7 cellular contexts compared by ENCODE assay signal in the genomic region with DNA sequence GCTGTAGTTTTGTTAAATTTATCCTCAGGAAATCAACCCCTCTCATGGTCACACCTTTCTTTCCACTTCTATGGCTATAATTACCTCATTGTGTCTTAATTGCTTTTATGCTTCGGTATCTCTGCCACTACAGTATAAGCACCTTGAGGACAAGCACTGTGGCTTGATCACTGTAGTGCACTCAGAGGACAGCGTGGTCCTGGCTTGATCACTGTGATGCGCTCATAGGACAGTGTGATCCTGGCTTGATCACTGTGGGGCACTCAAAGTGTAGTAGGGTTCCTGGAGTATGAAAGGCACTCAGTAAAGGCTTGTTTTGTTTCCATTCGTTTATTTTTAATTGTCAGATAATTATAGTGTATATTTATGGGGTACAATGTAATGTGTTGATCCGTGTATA. TPM values are rescaled to one million over a fixed set of nuclear protein-coding genes. Genes with fewer than 3 reads are reported as not detected.
"Had no signal": no experiment of that assay in that cellular context is flagged by ENCODE, and none has a peak within 500 bp of the region (broad histone marks: within the 10 kb centered on the region; RNA-seq: fewer than 3 reads in every experiment).

No MANE protein-coding gene starts in this region.

- H3K4me3 ChIP-seq: GM23248 had no signal

- DNase-seq: GM23248, GOT3, H9, HCEC 1CT, KBM-7 had no signal

- H3K27ac ChIP-seq: GM23248 had no signal

RNA-seq across cellular contexts. Expression of gene DTNA, which starts 44.2 kb away (rescaled TPM):
- total RNA-seq: HT-29 had no signal
- polyA plus RNA-seq: IgD-negative memory B cell had no signal
